Comparison of ENCODE assay signal across 20 cellular contexts in genomic region chr2:161425966-161426365, GRCh38. TPM values are rescaled to one million over a fixed set of nuclear protein-coding genes. Genes with fewer than 3 reads are reported as not detected.
"Had no signal": no experiment of that assay in that cellular context is flagged by ENCODE, and none has a peak within 500 bp of the region (broad histone marks: within the 10 kb centered on the region; RNA-seq: fewer than 3 reads in every experiment).

No MANE protein-coding gene starts in this region.

- ATAC-seq: activated T-cell treated with anti-CD3 and anti-CD28 coated beads, Interleukin-2, amount 50 U/mL, for 4 hours; gastrocnemius medialis; heart right ventricle; stimulated activated memory B cell treated with anti-CD40 and anti-IgM and Interleukin-4, amounts not matched to agents 10 μg/mL and 1 μg/mL and 100 μg/mL, for 72 hours had no signal

- DNase-seq: activated B cell treated with CpG ODN at 0.5 μM for 24 hours; activated CD4-positive, alpha-beta T cell treated with anti-CD3 and anti-CD28 coated beads for 4 hours; activated gamma-delta T cell; activated T-cell treated with anti-CD3 and anti-CD28 coated beads, Interleukin-2, amount 50 U/mL, for 4 hours; anterior cingulate cortex; gastrocnemius medialis; heart right ventricle; immature natural killer cell; sigmoid colon; spleen; stimulated activated CD4-positive, alpha-beta T cell treated with anti-CD3 and anti-CD28 coated beads, Interleukin-4, amount 100 ng/mL, for 4 hours; SW 1271; tibial artery had no signal

- H3K4me3 Mint-ChIP-seq: activated B cell treated with CpG ODN at 0.5 μM for 24 hours; activated T-cell treated with anti-CD3 and anti-CD28 coated beads, Interleukin-2, amount 50 U/mL, for 4 hours; stimulated activated memory B cell treated with anti-CD40 and anti-IgM and Interleukin-4, amounts not matched to agents 10 μg/mL and 1 μg/mL and 100 μg/mL, for 72 hours had no signal

- H3K9me3 Mint-ChIP-seq: activated CD4-positive, alpha-beta memory T cell treated with anti-CD3 and anti-CD28 coated beads, Interleukin-2, amount 10 ng/mL, durations not matched to agents 7 days and 5 days; activated T-cell treated with anti-CD3 and anti-CD28 coated beads, Interleukin-2, amount 50 U/mL, for 4 hours; central memory CD8-positive, alpha-beta T cell had no signal

- H3K27ac Mint-ChIP-seq: activated B cell treated with CpG ODN at 0.5 μM for 24 hours; activated CD4-positive, alpha-beta memory T cell treated with anti-CD3 and anti-CD28 coated beads, Interleukin-2, amount 10 ng/mL, durations not matched to agents 7 days and 5 days; activated naive CD8-positive, alpha-beta T cell; immature natural killer cell; memory B cell; stimulated activated memory B cell treated with anti-CD40 and anti-IgM and Interleukin-4, amounts not matched to agents 10 μg/mL and 1 μg/mL and 100 μg/mL, for 72 hours had no signal

RNA-seq across cellular contexts. Expression of gene TBR1, which starts 9.9 kb away (rescaled TPM):
- total RNA-seq: activated CD4-positive, alpha-beta memory T cell treated with anti-CD3 and anti-CD28 coated beads, Interleukin-2, amount 10 ng/mL, durations not matched to agents 7 days and 5 days; activated T-cell treated with anti-CD3 and anti-CD28 coated beads, Interleukin-2, amount 50 U/mL, for 4 hours; colonic mucosa; gastrocnemius medialis; heart right ventricle; sigmoid colon; SK-MEL-5 had no signal
